21 cellular contexts compared by ENCODE assay signal in genomic region chr12:88313554-88313953, GRCh38.
"Had no signal": no experiment of that assay in that cellular context is flagged by ENCODE, and none has a peak within 500 bp of the region (broad histone marks: within the 10 kb centered on the region; RNA-seq: fewer than 3 reads in every experiment).

No MANE protein-coding gene starts in this region.

- H3K9ac ChIP-seq: neural progenitor cell had no signal

- H3K9me3 ChIP-seq: body of pancreas, prostate gland, suprapubic skin, transverse colon, uterus had no signal

- H3K36me3 ChIP-seq: neural progenitor cell, prostate gland, suprapubic skin, transverse colon, uterus had no signal

- H3K27ac ChIP-seq: body of pancreas, neural progenitor cell, prostate gland, suprapubic skin, transverse colon, uterus had no signal

- H3K27me3 ChIP-seq: body of pancreas, neural progenitor cell, suprapubic skin, transverse colon, uterus had no signal

- H3K4me1 ChIP-seq: neural progenitor cell, prostate gland, suprapubic skin, uterus had no signal

- DNase-seq: activated CD4-positive, alpha-beta memory T cell treated with anti-CD3 and anti-CD28 coated beads, Interleukin-2, amount 10 ng/mL, durations not matched to agents 7 days and 5 days; activated CD4-positive, alpha-beta T cell treated with anti-CD3 and anti-CD28 coated beads for 48 hours; activated CD8-positive, alpha-beta memory T cell treated with anti-CD3 and anti-CD28 coated beads, Interleukin-2, amount 10 ng/mL, durations not matched to agents 7 days and 5 days; activated naive CD4-positive, alpha-beta T cell treated with Interleukin-2 at 50 U/mL for 16 hours; activated naive CD8-positive, alpha-beta T cell treated with anti-CD3 and anti-CD28 coated beads, Interleukin-2, amount 10 ng/mL, durations not matched to agents 7 days and 5 days; amygdala; body of pancreas; effector memory CD8-positive, alpha-beta T cell; mesendoderm; naive thymus-derived CD4-positive, alpha-beta T cell; right cardiac atrium; stimulated activated CD4-positive, alpha-beta T cell treated with anti-CD3 and anti-CD28 coated beads, Interleukin-15, amount 100 ng/mL, for 24 hours; stimulated activated CD4-positive, alpha-beta T cell treated with anti-CD3 and anti-CD28 coated beads, Interleukin-2, amount 100 ng/mL, for 48 hours; stimulated activated naive CD8-positive, alpha-beta T cell treated with anti-CD3 and anti-CD28 coated beads, Interleukin-15, amount 100 ng/mL, for 72 hours; transverse colon; uterus had no signal

- H3K4me2 ChIP-seq: neural progenitor cell had no signal

- ATAC-seq: activated CD8-positive, alpha-beta memory T cell treated with anti-CD3 and anti-CD28 coated beads, Interleukin-2, amount 10 ng/mL, durations not matched to agents 7 days and 5 days; activated T-helper 17 cell treated with anti-CD3 and anti-CD28 coated beads, Interleukin-2, amount 50 U/mL, for 72 hours; body of pancreas; effector memory CD8-positive, alpha-beta T cell; naive thymus-derived CD4-positive, alpha-beta T cell; right cardiac atrium; stimulated activated naive CD8-positive, alpha-beta T cell treated with anti-CD3 and anti-CD28 coated beads, Interleukin-15, amount 100 ng/mL, for 72 hours; WTC11 had no signal

- H2AFZ ChIP-seq: neural progenitor cell had no signal

- H3K4me3 ChIP-seq: body of pancreas, neural progenitor cell, prostate gland, suprapubic skin, transverse colon, uterus had no signal
